ENCODE assay signal across 1 cellular context in the genomic region with DNA sequence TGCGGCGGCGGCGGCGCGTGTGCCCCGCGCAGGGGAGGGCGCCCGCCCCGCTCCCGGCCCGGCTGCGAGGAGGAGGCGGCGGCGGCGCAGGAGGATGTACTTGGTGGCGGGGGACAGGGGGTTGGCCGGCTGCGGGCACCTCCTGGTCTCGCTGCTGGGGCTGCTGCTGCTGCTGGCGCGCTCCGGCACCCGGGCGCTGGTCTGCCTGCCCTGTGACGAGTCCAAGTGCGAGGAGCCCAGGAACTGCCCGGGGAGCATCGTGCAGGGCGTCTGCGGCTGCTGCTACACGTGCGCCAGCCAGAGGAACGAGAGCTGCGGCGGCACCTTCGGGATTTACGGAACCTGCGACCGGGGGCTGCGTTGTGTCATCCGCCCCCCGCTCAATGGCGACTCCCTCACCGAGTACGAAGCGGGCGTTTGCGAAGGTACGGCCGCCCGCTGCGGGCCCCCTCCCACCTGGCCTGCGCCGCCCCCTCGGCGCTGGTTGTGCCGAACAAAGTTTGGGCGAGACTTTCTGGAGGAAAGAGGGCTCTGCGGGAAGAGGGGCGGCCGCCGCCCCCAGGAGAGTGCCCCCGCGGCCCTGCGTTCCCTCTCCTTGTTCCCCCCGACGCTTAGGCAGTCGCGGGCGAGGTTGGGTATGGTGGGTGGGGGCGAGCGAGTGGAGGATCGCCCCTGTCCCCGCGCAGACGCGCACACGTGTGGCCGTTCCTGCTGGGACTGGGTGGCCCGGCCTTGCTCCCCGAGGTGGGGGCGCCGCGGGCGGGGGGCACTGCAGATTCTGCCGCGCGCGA.
TF ChIP-seq lines count a peak whose summit lies in the region.

No MANE protein-coding gene starts in this region.

TF ChIP-seq in HepG2, 621 proteins besides CTCF, POLR2A, EP300 and RAD21 (continued from another document):
- peak; percentile 36; the same call in 1 of the 2 replicates for TF ChIP-seq E2F2 (CRISPR knock-in tag; IDR thresholded peaks at IDR 0.05; ENCODE audit: borderline replicate concordance)
TF ChIP-seq in HepG2: peak in this region for 91.
